27 cellular contexts compared by ENCODE assay signal in genomic region chr21:46159390-46159789, GRCh38. TPM values are rescaled to one million over a fixed set of nuclear protein-coding genes. Genes with fewer than 3 reads are reported as not detected.
A peak's percentile ranks its signal among the peaks of the same experiment; 100 is the strongest.
DNase-seq lines count a peak whose midpoint lies in the region; ATAC-seq and TF ChIP-seq lines count a peak whose summit lies in the region.
"Had no signal": no experiment of that assay in that cellular context is flagged by ENCODE, and none has a peak within 500 bp of the region (broad histone marks: within the 10 kb centered on the region; RNA-seq: fewer than 3 reads in every experiment).

No MANE protein-coding gene starts in this region.

- intact Hi-C loops in activated T-helper 2 cell treated with anti-CD3 and anti-CD28 coated beads, Interferon-gamma antibody, Interleukin-2, Interleukin-4, amounts not matched to agents 10 μg/mL and 5 μg/mL and 100 μg/mL, durations not matched to agents 14 hours and 24 hours and 36 hours (cut with micrococcal nuclease): no loop called here
- intact Hi-C loops in transverse colon (cut with DNase I; ENCODE audit: low total_unique reads): no loop called here
- intact Hi-C loops in naive thymus-derived CD4-positive, alpha-beta T cell (cut with micrococcal nuclease): no loop called here

- TF ChIP-seq POLR2A in transverse colon (IDR thresholded peaks at IDR 0.05): no peak

- CTCF ChIA-PET in naive thymus-derived CD4-positive, alpha-beta T cell (lab: Charles Lee): no interaction called here

- ATAC-seq in naive thymus-derived CD4-positive, alpha-beta T cell: no peak
- ATAC-seq: activated T-cell treated with anti-CD3 and anti-CD28 coated beads, Interleukin-2, amount 50 U/mL, for 4 hours; SK-N-SH treated with all-trans-retinoic acid at 6 μM for 48 hours; T-helper 17 cell had no signal

- peaks cover 0 to 3% (median 0%) of the 10 kb centered on the region in 4 donors for H3K4me1 ChIP-seq in transverse colon
- no peaks in the 10 kb centered on the region for H3K4me1 ChIP-seq in naive thymus-derived CD4-positive, alpha-beta T cell (ENCODE audit: control insufficient read depth in 2 of 2, insufficient read depth in 2 of 2, low read length in 2 of 2)

- no peak overlapping the region for H3K4me3 Mint-ChIP-seq in activated T-helper 2 cell treated with anti-CD3 and anti-CD28 coated beads, Interferon-gamma antibody, Interleukin-2, Interleukin-4, amounts not matched to agents 10 μg/mL and 5 μg/mL and 100 μg/mL, durations not matched to agents 14 hours and 24 hours and 36 hours (ENCODE audit: low read depth)
- H3K4me3 Mint-ChIP-seq in neural crest cell: no peak overlapping the region
- peak overlapping the region in 2 of 10 donors; percentile 7 to 13 for H3K4me3 Mint-ChIP-seq in naive thymus-derived CD4-positive, alpha-beta T cell
- H3K4me3 Mint-ChIP-seq: activated T-cell treated with anti-CD3 and anti-CD28 coated beads, Interleukin-2, amount 50 U/mL, for 4 hours; CD8-positive, alpha-beta memory T cell; stimulated activated naive CD8-positive, alpha-beta T cell treated with anti-CD3 and anti-CD28 coated beads, Interleukin-15, amount 100 ng/mL, for 72 hours; T-helper 17 cell had no signal

- no peaks in the 10 kb centered on the region for H3K9me3 ChIP-seq in transverse colon
- no peaks in the 10 kb centered on the region for H3K9me3 ChIP-seq in naive thymus-derived CD4-positive, alpha-beta T cell (ENCODE audit: control insufficient read depth in 2 of 3, low read length in 3 of 3)
- H3K9me3 ChIP-seq: A549, neutrophil, tibial artery had no signal

- TF ChIP-seq CTCF in neural crest cell (conservative IDR thresholded peaks at IDR 0.05): no peak
- TF ChIP-seq CTCF in transverse colon (IDR thresholded peaks at IDR 0.05): no peak

- no peaks in the 10 kb centered on the region for H3K4me1 Mint-ChIP-seq in activated T-helper 2 cell treated with anti-CD3 and anti-CD28 coated beads, Interferon-gamma antibody, Interleukin-2, Interleukin-4, amounts not matched to agents 10 μg/mL and 5 μg/mL and 100 μg/mL, durations not matched to agents 14 hours and 24 hours and 36 hours (ENCODE audit: low read depth)
- peaks cover 16% of the 10 kb centered on the region for H3K4me1 Mint-ChIP-seq in neural crest cell
- peaks cover 0 to 6% (median 0%) of the 10 kb centered on the region in 7 donors for H3K4me1 Mint-ChIP-seq in naive thymus-derived CD4-positive, alpha-beta T cell
- H3K4me1 Mint-ChIP-seq: CD8-positive, alpha-beta memory T cell; stimulated activated naive CD8-positive, alpha-beta T cell treated with anti-CD3 and anti-CD28 coated beads, Interleukin-15, amount 100 ng/mL, for 72 hours had no signal

- H3K27ac ChIP-seq in transverse colon: no peak overlapping the region
- H3K27ac ChIP-seq in naive thymus-derived CD4-positive, alpha-beta T cell (ENCODE audit: low read depth, low read length): no peak overlapping the region
- H3K27ac ChIP-seq: A549, neutrophil, tibial artery had no signal

- no peaks in the 10 kb centered on the region for H3K36me3 ChIP-seq in transverse colon
- H3K36me3 ChIP-seq in naive thymus-derived CD4-positive, alpha-beta T cell (ENCODE audit: control insufficient read depth in 2 of 3, insufficient read depth in 3 of 3, low read length in 3 of 3): no peaks in the 10 kb centered on the region
- H3K36me3 ChIP-seq: neutrophil had no signal

- no peak overlapping the region for H3K4me3 ChIP-seq in transverse colon
- H3K4me3 ChIP-seq in naive thymus-derived CD4-positive, alpha-beta T cell (ENCODE audit: low read length): no peak overlapping the region
- H3K4me3 ChIP-seq: A549, tibial artery had no signal

- no peak for TF ChIP-seq EP300 in transverse colon (IDR thresholded peaks at IDR 0.05; ENCODE audit: low read depth)

- H3K36me3 Mint-ChIP-seq in activated T-helper 2 cell treated with anti-CD3 and anti-CD28 coated beads, Interferon-gamma antibody, Interleukin-2, Interleukin-4, amounts not matched to agents 10 μg/mL and 5 μg/mL and 100 μg/mL, durations not matched to agents 14 hours and 24 hours and 36 hours (ENCODE audit: low read depth): no peaks in the 10 kb centered on the region
- H3K36me3 Mint-ChIP-seq in neural crest cell (ENCODE audit: low read depth): peaks cover 11% of the 10 kb centered on the region
- H3K36me3 Mint-ChIP-seq in naive thymus-derived CD4-positive, alpha-beta T cell: peaks cover 0 to 3% (median 0%) of the 10 kb centered on the region in 5 donors

- in situ Hi-C loops in transverse colon (cut with MboI; ENCODE audit: low pct_ligation_motif_present in 1 of 4, low pct_unique_long_range_greater_than_20kb in 1 of 4, low sequenced_read_pairs in 3 of 4): no loop called here

- H3K27ac Mint-ChIP-seq in activated T-helper 2 cell treated with anti-CD3 and anti-CD28 coated beads, Interferon-gamma antibody, Interleukin-2, Interleukin-4, amounts not matched to agents 10 μg/mL and 5 μg/mL and 100 μg/mL, durations not matched to agents 14 hours and 24 hours and 36 hours: no peak overlapping the region
- H3K27ac Mint-ChIP-seq in neural crest cell (ENCODE audit: unreplicated experiment): peak overlapping the region; percentile 51
- H3K27ac Mint-ChIP-seq in naive thymus-derived CD4-positive, alpha-beta T cell: peak overlapping the region in 3 of 9 donors; percentile 65 to 71 (median 69)
- H3K27ac Mint-ChIP-seq: T-helper 17 cell had no signal

- POLR2A ChIA-PET in naive thymus-derived CD4-positive, alpha-beta T cell (lab: Charles Lee): no interaction called here

- H3K27me3 ChIP-seq in transverse colon: peaks cover 29% of the 10 kb centered on the region
- H3K27me3 ChIP-seq in naive thymus-derived CD4-positive, alpha-beta T cell (ENCODE audit: control insufficient read depth in 2 of 2, insufficient read depth in 2 of 2, low read length in 2 of 2): no peaks in the 10 kb centered on the region

- DNase-seq in activated effector memory CD4-positive, alpha-beta T cell treated with anti-CD3 and anti-CD28 coated beads, Interleukin-2, amount 50 U/mL, for 16 hours: peak; percentile 50
- DNase-seq in activated effector memory CD4-positive, alpha-beta T cell treated with Interleukin-2 at 50 U/mL for 16 hours: no peak
- peak; percentile 8 for DNase-seq in activated T-helper 2 cell treated with anti-CD3 and anti-CD28 coated beads, Interferon-gamma antibody, Interleukin-2, Interleukin-4, amounts not matched to agents 10 μg/mL and 5 μg/mL and 100 μg/mL, durations not matched to agents 14 hours and 24 hours and 36 hours (ENCODE audit: low spot score)
- no peak for DNase-seq in neural crest cell (ENCODE audit: low read depth, low spot score)
- peak; percentile 6 for DNase-seq in transverse colon
- DNase-seq in NCI-H1417 (lab: John Stamatoyannopoulos, UW): no peak
- DNase-seq in naive thymus-derived CD4-positive, alpha-beta T cell: no peak
- no peak for DNase-seq in stimulated activated CD4-positive, alpha-beta T cell treated with anti-CD3 and anti-CD28 coated beads, Interleukin-1b, Interleukin-23, amount 100 ng/mL, for 48 hours
- DNase-seq: activated CD4-positive, CD25-positive, alpha-beta regulatory T cell treated with anti-CD3 and anti-CD28 coated beads, Interleukin-2, amount 50 U/mL, for 72 hours; activated naive CD4-positive, alpha-beta T cell treated with Interleukin-2 at 50 U/mL for 16 hours; activated T-cell treated with anti-CD3 and anti-CD28 coated beads, Interleukin-2, amount 50 U/mL, for 4 hours; amygdala; CD8-positive, alpha-beta memory T cell; cortex of kidney; GOT3; NCI-H1417 treated with DMSO at 0.1 percent for 48 hours; NCI-H2081 treated with DMSO at 0.1 percent for 48 hours; NCI-H345; stimulated activated naive CD8-positive, alpha-beta T cell treated with anti-CD3 and anti-CD28 coated beads, Interleukin-15, amount 100 ng/mL, for 72 hours; T-helper 17 cell had no signal

- WGBS in transverse colon (ENCODE audit: low coverage in 1 of 2), 2 donors: 92% methylated on average over 12 of the region's 12 CpGs; no CpG with 5 or more reads in 1 of the 2 donors

- H3K27me3 Mint-ChIP-seq in activated T-helper 2 cell treated with anti-CD3 and anti-CD28 coated beads, Interferon-gamma antibody, Interleukin-2, Interleukin-4, amounts not matched to agents 10 μg/mL and 5 μg/mL and 100 μg/mL, durations not matched to agents 14 hours and 24 hours and 36 hours (ENCODE audit: low read depth): no peaks in the 10 kb centered on the region
- no peaks in the 10 kb centered on the region for H3K27me3 Mint-ChIP-seq in neural crest cell (ENCODE audit: low read depth)
- H3K27me3 Mint-ChIP-seq in naive thymus-derived CD4-positive, alpha-beta T cell: peaks cover 0 to 11% (median 0%) of the 10 kb centered on the region in 5 donors

- no peaks in the 10 kb centered on the region for H3K9me3 Mint-ChIP-seq in activated T-helper 2 cell treated with anti-CD3 and anti-CD28 coated beads, Interferon-gamma antibody, Interleukin-2, Interleukin-4, amounts not matched to agents 10 μg/mL and 5 μg/mL and 100 μg/mL, durations not matched to agents 14 hours and 24 hours and 36 hours
- no peaks in the 10 kb centered on the region for H3K9me3 Mint-ChIP-seq in neural crest cell
- H3K9me3 Mint-ChIP-seq in naive thymus-derived CD4-positive, alpha-beta T cell: no peaks in the 10 kb centered on the region
- H3K9me3 Mint-ChIP-seq: activated T-cell treated with anti-CD3 and anti-CD28 coated beads, Interleukin-2, amount 50 U/mL, for 4 hours; CD8-positive, alpha-beta memory T cell; stimulated activated naive CD8-positive, alpha-beta T cell treated with anti-CD3 and anti-CD28 coated beads, Interleukin-15, amount 100 ng/mL, for 72 hours had no signal

RNA-seq across cellular contexts. Expression of gene FTCD, which starts 4.0 kb away (rescaled TPM):
- 0.14 and 0.23 TPM in 2 replicates for total RNA-seq in activated T-helper 2 cell treated with anti-CD3 and anti-CD28 coated beads, Interferon-gamma antibody, Interleukin-2, Interleukin-4, amounts not matched to agents 10 μg/mL and 5 μg/mL and 100 μg/mL, durations not matched to agents 14 hours and 24 hours and 36 hours
- 1.4 and 1.8 TPM in 2 replicates for total RNA-seq in neural crest cell
- not detected for total RNA-seq in transverse colon
- 1 to 10 TPM in 3 of 5 experiments, under 1 TPM in 2; 0.29 to 5.7 (median 2.0) TPM for total RNA-seq in naive thymus-derived CD4-positive, alpha-beta T cell
- polyA plus RNA-seq in naive thymus-derived CD4-positive, alpha-beta T cell: not detected
- total RNA-seq: bronchial epithelial cell; CD8-positive, alpha-beta memory T cell; lung microvascular endothelial cell; pulmonary artery endothelial cell had no signal
- polyA plus RNA-seq: A549; CD8-positive, alpha-beta memory T cell had no signal

RNA-seq across cellular contexts. Expression of gene SPATC1L, which starts 24.9 kb away (rescaled TPM):
- 13.9 and 14.7 TPM in 2 replicates for total RNA-seq in activated T-helper 2 cell treated with anti-CD3 and anti-CD28 coated beads, Interferon-gamma antibody, Interleukin-2, Interleukin-4, amounts not matched to agents 10 μg/mL and 5 μg/mL and 100 μg/mL, durations not matched to agents 14 hours and 24 hours and 36 hours
- total RNA-seq in neural crest cell (27.5 and 28.1 TPM in 2 replicates), transverse colon (10 to 100 TPM in 1 of 4 donors, 1 to 10 TPM in 2, not detected in 1; 1.2 to 11.0 (median 8.5) TPM)
- 10 to 100 TPM in 3 of 5 experiments, 1 to 10 TPM in 2; 3.7 to 17.9 (median 11.4) TPM for total RNA-seq in naive thymus-derived CD4-positive, alpha-beta T cell
- 10 to 100 TPM in 1 of 2 donors, 1 to 10 TPM in 1; 7.7 to 17.1 TPM for polyA plus RNA-seq in naive thymus-derived CD4-positive, alpha-beta T cell

Comparison
In these comparisons a context has a peak if more than half of its experiments do, and no peak if none do; other contexts are left out.
1. DNase-seq: peak in activated effector memory CD4-positive, alpha-beta T cell treated with anti-CD3 and anti-CD28 coated beads, Interleukin-2, amount 50 U/mL, for 16 hours (single experiment), activated T-helper 2 cell treated with anti-CD3 and anti-CD28 coated beads, Interferon-gamma antibody, Interleukin-2, Interleukin-4, amounts not matched to agents 10 μg/mL and 5 μg/mL and 100 μg/mL, durations not matched to agents 14 hours and 24 hours and 36 hours (single experiment) and transverse colon (single experiment); none in activated effector memory CD4-positive, alpha-beta T cell treated with Interleukin-2 at 50 U/mL for 16 hours (single experiment), neural crest cell (single experiment), NCI-H1417 (0 of 3), naive thymus-derived CD4-positive, alpha-beta T cell (0 of 9) and stimulated activated CD4-positive, alpha-beta T cell treated with anti-CD3 and anti-CD28 coated beads, Interleukin-1b, Interleukin-23, amount 100 ng/mL, for 48 hours (single experiment).